Comparison of ENCODE assay signal across 1 cellular context in the genomic region with DNA sequence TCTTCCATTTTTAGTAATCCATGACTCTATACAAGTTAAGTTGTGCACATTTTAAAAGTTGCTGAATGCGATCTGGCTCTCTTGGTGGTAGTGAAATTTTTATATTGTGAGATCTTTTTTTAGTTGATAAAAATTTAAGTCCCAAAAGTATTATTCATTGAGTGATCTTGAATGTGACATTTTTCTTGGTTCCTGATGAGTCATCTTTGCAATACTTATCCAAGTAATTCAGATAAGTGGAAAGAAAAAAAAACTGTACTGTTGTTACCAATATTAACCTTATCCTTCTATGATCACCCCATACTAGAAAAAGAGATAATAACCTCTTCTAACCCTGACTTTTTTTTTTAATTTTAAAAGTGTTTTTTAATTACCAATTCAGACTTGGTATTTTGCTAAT.
TF ChIP-seq lines count a peak whose summit lies in the region.

No MANE protein-coding gene starts in this region.

TF ChIP-seq in SK-N-SH treated with all-trans-retinoic acid at 6 μM for 48 hours, 23 proteins besides CTCF, POLR2A, EP300 and RAD21 (continued from another document):
- TF ChIP-seq, protein P1, sequence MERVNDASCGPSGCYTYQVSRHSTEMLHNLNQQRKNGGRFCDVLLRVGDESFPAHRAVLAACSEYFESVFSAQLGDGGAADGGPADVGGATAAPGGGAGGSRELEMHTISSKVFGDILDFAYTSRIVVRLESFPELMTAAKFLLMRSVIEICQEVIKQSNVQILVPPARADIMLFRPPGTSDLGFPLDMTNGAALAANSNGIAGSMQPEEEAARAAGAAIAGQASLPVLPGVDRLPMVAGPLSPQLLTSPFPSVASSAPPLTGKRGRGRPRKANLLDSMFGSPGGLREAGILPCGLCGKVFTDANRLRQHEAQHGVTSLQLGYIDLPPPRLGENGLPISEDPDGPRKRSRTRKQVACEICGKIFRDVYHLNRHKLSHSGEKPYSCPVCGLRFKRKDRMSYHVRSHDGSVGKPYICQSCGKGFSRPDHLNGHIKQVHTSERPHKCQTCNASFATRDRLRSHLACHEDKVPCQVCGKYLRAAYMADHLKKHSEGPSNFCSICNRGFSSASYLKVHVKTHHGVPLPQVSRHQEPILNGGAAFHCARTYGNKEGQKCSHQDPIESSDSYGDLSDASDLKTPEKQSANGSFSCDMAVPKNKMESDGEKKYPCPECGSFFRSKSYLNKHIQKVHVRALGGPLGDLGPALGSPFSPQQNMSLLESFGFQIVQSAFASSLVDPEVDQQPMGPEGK (CRISPR knock-in tag; IDR thresholded peaks at IDR 0.05; ENCODE audit: borderline replicate concordance) = no peak
- TF ChIP-seq GLIS3 (CRISPR knock-in tag; IDR thresholded peaks at IDR 0.05) = no peak
- TF ChIP-seq, protein P2, sequence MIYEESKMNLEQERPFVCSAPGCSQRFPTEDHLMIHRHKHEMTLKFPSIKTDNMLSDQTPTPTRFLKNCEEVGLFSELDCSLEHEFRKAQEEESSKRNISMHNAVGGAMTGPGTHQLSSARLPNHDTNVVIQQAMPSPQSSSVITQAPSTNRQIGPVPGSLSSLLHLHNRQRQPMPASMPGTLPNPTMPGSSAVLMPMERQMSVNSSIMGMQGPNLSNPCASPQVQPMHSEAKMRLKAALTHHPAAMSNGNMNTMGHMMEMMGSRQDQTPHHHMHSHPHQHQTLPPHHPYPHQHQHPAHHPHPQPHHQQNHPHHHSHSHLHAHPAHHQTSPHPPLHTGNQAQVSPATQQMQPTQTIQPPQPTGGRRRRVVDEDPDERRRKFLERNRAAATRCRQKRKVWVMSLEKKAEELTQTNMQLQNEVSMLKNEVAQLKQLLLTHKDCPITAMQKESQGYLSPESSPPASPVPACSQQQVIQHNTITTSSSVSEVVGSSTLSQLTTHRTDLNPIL (CRISPR knock-in tag; IDR thresholded peaks at IDR 0.05; ENCODE audit: low read depth) = no peak
- TF ChIP-seq PPARA (CRISPR knock-in tag; IDR thresholded peaks at IDR 0.05; ENCODE audit: borderline replicate concordance) = no peak
- TF ChIP-seq ZNF8 (CRISPR knock-in tag; IDR thresholded peaks at IDR 0.05) = no peak
- TF ChIP-seq ZFP3 (CRISPR knock-in tag; IDR thresholded peaks at IDR 0.05) = no peak
- TF ChIP-seq ZNF70 (CRISPR knock-in tag; IDR thresholded peaks at IDR 0.05) = no peak
- no peak for TF ChIP-seq ESRRG (CRISPR knock-in tag; IDR thresholded peaks at IDR 0.05)
TF ChIP-seq in SK-N-SH treated with all-trans-retinoic acid at 6 μM for 48 hours: peak in this region for 0.
